Comparison of ENCODE assay signal across 20 cellular contexts in the genomic region with DNA sequence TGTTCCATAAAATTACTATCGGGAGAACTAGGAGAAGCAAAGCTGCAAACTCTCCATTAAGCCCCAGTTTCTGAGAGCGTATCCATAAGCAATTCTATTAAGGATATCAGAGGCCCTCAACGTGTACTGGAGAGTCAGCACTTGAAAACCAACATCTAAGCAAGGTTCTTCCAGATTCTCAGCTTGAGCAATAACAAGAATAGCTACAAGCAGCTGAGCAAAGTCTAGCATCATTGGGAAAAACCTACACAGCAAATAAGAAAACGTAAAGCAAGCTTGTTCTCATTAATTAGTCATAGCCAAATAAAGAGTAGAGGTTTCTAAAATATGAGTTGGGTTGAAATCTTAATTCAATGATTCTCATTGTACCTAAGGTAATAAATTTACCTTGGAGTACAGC.
"Had no signal": no experiment of that assay in that cellular context is flagged by ENCODE, and none has a peak within 500 bp of the region (broad histone marks: within the 10 kb centered on the region; RNA-seq: fewer than 3 reads in every experiment).

No MANE protein-coding gene starts in this region.

- H3K27ac Mint-ChIP-seq: activated naive CD4-positive, alpha-beta T cell treated with anti-CD3 and anti-CD28 coated beads for 36 hours; activated naive CD8-positive, alpha-beta T cell treated with anti-CD3 and anti-CD28 coated beads, Interleukin-2, amount 50 U/mL, for 24 hours; activated T-helper 2 cell treated with anti-CD3 and anti-CD28 coated beads, Interferon-gamma antibody, Interleukin-2, Interleukin-4, amounts not matched to agents 10 μg/mL and 5 μg/mL and 100 μg/mL, durations not matched to agents 14 hours and 24 hours and 36 hours; nephron; progenitor cell of endocrine pancreas; stimulated activated naive B cell treated with anti-CD40 and anti-IgM and Interleukin-4, amounts not matched to agents 10 μg/mL and 1 μg/mL and 100 μg/mL, for 72 hours had no signal

- DNase-seq: activated CD4-positive, alpha-beta T cell treated with anti-CD3 and anti-CD28 coated beads for 48 hours; activated CD8-positive, alpha-beta memory T cell treated with anti-CD3 and anti-CD28 coated beads, Interleukin-2, amount 50 U/mL, for 48 hours; activated naive CD4-positive, alpha-beta T cell treated with anti-CD3 and anti-CD28 coated beads for 36 hours; activated naive CD8-positive, alpha-beta T cell treated with anti-CD3 and anti-CD28 coated beads, Interleukin-2, amount 50 U/mL, for 24 hours; cerebellar nuclear complex; effector memory CD4-positive, alpha-beta T cell; foreskin melanocyte; heart right ventricle; occipital lobe; stimulated activated CD4-positive, alpha-beta T cell treated with anti-CD3 and anti-CD28 coated beads, Interleukin-2, amount 100 ng/mL, for 48 hours; stimulated activated naive B cell treated with anti-CD40 and anti-IgM and Interleukin-4, amounts not matched to agents 10 μg/mL and 1 μg/mL and 100 μg/mL, for 72 hours; substantia nigra; uterus had no signal

- H3K9me3 ChIP-seq: ascending aorta, breast epithelium, heart right ventricle, right atrium auricular region, tibial nerve, uterus had no signal

- H3K4me3 ChIP-seq: ascending aorta, breast epithelium, heart right ventricle, right atrium auricular region, tibial nerve, uterus had no signal

- H3K4me1 ChIP-seq: ascending aorta, breast epithelium, uterus had no signal

- H3K36me3 ChIP-seq: breast epithelium, heart right ventricle, right atrium auricular region, tibial nerve, uterus had no signal

- H3K27me3 Mint-ChIP-seq: activated naive CD8-positive, alpha-beta T cell treated with anti-CD3 and anti-CD28 coated beads, Interleukin-2, amount 50 U/mL, for 24 hours; progenitor cell of endocrine pancreas; stimulated activated naive B cell treated with anti-CD40 and anti-IgM and Interleukin-4, amounts not matched to agents 10 μg/mL and 1 μg/mL and 100 μg/mL, for 72 hours had no signal

- H3K4me1 Mint-ChIP-seq: nephron had no signal

- H3K27ac ChIP-seq: ascending aorta, breast epithelium, heart right ventricle, right atrium auricular region, tibial nerve, uterus had no signal

- H3K27me3 ChIP-seq: ascending aorta, breast epithelium, heart right ventricle, right atrium auricular region, tibial nerve, uterus had no signal

- ATAC-seq: activated naive CD8-positive, alpha-beta T cell treated with anti-CD3 and anti-CD28 coated beads, Interleukin-2, amount 50 U/mL, for 24 hours; heart right ventricle; stimulated activated naive B cell treated with anti-CD40 and anti-IgM and Interleukin-4, amounts not matched to agents 10 μg/mL and 1 μg/mL and 100 μg/mL, for 72 hours had no signal

- H3K4me3 Mint-ChIP-seq: activated naive CD4-positive, alpha-beta T cell treated with anti-CD3 and anti-CD28 coated beads for 36 hours; activated naive CD8-positive, alpha-beta T cell treated with anti-CD3 and anti-CD28 coated beads, Interleukin-2, amount 50 U/mL, for 24 hours; nephron; stimulated activated naive B cell treated with anti-CD40 and anti-IgM and Interleukin-4, amounts not matched to agents 10 μg/mL and 1 μg/mL and 100 μg/mL, for 72 hours had no signal
